Comparison of ENCODE assay signal across 25 cellular contexts in the genomic region with DNA sequence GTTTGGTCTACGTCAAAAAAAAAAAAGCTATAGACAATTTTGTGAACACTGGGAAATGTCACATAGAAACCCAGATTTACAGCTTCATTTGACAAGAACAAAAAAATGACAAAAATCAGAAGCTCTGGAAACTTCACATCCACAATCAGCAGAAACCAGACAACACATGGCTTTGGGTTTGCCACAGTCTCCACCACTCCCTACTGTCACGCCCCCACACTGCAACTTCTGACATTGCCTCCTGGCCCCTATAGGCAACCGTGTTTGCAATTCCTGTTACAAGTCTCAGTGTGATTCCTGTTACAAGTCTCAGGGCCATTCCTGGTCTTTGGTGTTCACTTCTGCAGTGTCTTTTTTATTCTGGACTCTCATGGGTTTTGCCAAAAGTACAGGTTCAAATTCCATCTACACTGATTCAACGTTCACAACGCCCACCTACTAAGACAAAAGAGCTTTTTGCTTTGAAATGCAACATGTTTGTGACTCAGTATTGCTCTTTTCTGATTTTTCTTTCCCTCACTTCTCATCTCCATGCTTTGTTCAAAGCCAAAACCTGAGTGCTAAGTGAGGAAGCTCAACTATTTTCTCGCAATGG. TPM values are rescaled to one million over a fixed set of nuclear protein-coding genes. Genes with fewer than 3 reads are reported as not detected.
"Had no signal": no experiment of that assay in that cellular context is flagged by ENCODE, and none has a peak within 500 bp of the region (broad histone marks: within the 10 kb centered on the region; RNA-seq: fewer than 3 reads in every experiment).

No MANE protein-coding gene starts in this region.

- DNase-seq: activated CD4-positive, alpha-beta T cell treated with anti-CD3 and anti-CD28 coated beads for 48 hours; activated CD4-positive, alpha-beta T cell treated with anti-CD3 and anti-CD28 coated beads, Interleukin-2, amount 50 U/mL, for 4 hours; activated CD4-positive, CD25-positive, alpha-beta regulatory T cell treated with anti-CD3 and anti-CD28 coated beads, Interleukin-2, amount 50 U/mL, for 72 hours; activated CD8-positive, alpha-beta memory T cell treated with anti-CD3 and anti-CD28 coated beads, Interleukin-2, amount 10 ng/mL, durations not matched to agents 7 days and 5 days; activated CD8-positive, alpha-beta T cell treated with anti-CD3 and anti-CD28 coated beads, Interleukin-2, amount 10 ng/mL, durations not matched to agents 7 days and 5 days; activated gamma-delta T cell treated with Interleukin-2 at 50 U/mL for 16 hours; activated naive CD4-positive, alpha-beta T cell treated with anti-CD3 and anti-CD28 coated beads, Interleukin-2, amount 10 ng/mL, durations not matched to agents 7 days and 5 days; activated naive CD8-positive, alpha-beta T cell treated with anti-CD3 and anti-CD28 coated beads for 36 hours; activated T-cell treated with anti-CD3 and anti-CD28 coated beads, Interleukin-2, amount 50 U/mL, for 4 hours; anterior cingulate cortex; central memory CD4-positive, alpha-beta T cell; KG1; NCI-H1048; NCI-H146; NCI-H187 treated with DMSO at 0.1 percent for 48 hours; NCI-H2107; NCI-H2171 treated with DMSO at 0.1 percent for 48 hours; NCI-H226; NCI-H526 treated with DMSO at 0.1 percent for 48 hours; NCI-H82; SIG-M5; T-helper 17 cell; T-helper 9 cell had no signal

- H3K4me1 ChIP-seq: breast epithelium had no signal

- H3K27ac ChIP-seq: breast epithelium had no signal

- ATAC-seq: activated CD8-positive, alpha-beta memory T cell treated with anti-CD3 and anti-CD28 coated beads, Interleukin-2, amount 10 ng/mL, durations not matched to agents 7 days and 5 days; activated CD8-positive, alpha-beta T cell treated with anti-CD3 and anti-CD28 coated beads, Interleukin-2, amount 10 ng/mL, durations not matched to agents 7 days and 5 days; activated T-cell treated with anti-CD3 and anti-CD28 coated beads, Interleukin-2, amount 50 U/mL, for 4 hours; T-helper 17 cell had no signal

- H3K27me3 ChIP-seq: breast epithelium had no signal

- H3K4me3 ChIP-seq: breast epithelium had no signal

- H3K9me3 ChIP-seq: breast epithelium had no signal

- H3K36me3 ChIP-seq: breast epithelium had no signal

RNA-seq across cellular contexts. Expression of a gene that starts 12.0 kb away (rescaled TPM):
- total RNA-seq: activated CD8-positive, alpha-beta memory T cell treated with anti-CD3 and anti-CD28 coated beads, Interleukin-2, amount 10 ng/mL, durations not matched to agents 7 days and 5 days; activated CD8-positive, alpha-beta T cell treated with anti-CD3 and anti-CD28 coated beads, Interleukin-2, amount 10 ng/mL, durations not matched to agents 7 days and 5 days; OCI-LY7; T-helper 17 cell had no signal
